In the genomic region with DNA sequence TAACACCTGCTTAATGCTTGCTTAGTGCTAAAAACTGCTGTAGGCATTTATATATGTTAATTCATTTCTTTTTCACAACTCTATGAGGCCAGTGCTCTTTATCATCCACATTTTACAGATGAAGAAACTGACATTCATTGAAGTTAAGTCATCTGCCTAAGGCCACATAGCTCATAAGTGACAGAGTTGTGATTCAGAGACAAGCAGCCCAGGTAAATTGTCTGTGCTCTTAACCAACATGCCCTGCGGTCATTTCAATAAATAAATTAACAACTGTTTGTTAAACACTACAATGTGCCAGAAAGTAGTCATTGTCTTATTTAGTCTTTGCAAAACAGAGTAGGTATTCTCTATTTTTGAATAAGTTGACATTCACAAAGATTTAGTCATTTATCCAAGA, we compare ENCODE assay signal across 20 cellular contexts.
DNase-seq lines count a peak whose midpoint lies in the region; ATAC-seq and TF ChIP-seq lines count a peak whose summit lies in the region.
"Had no signal": no experiment of that assay in that cellular context is flagged by ENCODE, and none has a peak within 500 bp of the region (broad histone marks: within the 10 kb centered on the region; RNA-seq: fewer than 3 reads in every experiment).

No MANE protein-coding gene starts in this region.

- H3K9me3 ChIP-seq in PC-3 (ENCODE audit: low read length), result no peaks in the 10 kb centered on the region
- H3K9me3 ChIP-seq: Caco-2, HAP-1, SJCRH30 had no signal

- intact Hi-C loops in PC-3 (cut with micrococcal nuclease), result loop anchor here (5.0 kb wide), 2 partner anchors 115 to 150 kb away; no protein-coding TSS in a partner anchor

- peak; percentile 14 to 35 for DNase-seq in NCI-H2081 (lab: John Stamatoyannopoulos, UW)
- DNase-seq in NCI-H2081 treated with DMSO at 0.1 percent for 48 hours (lab: John Stamatoyannopoulos, UW), result no peak
- peak; percentile 96 for DNase-seq in PC-3
- peak; percentile 93 for DNase-seq in epithelial cell of prostate (ENCODE audit: low read depth, low spot score)
- peak; percentile 80 for DNase-seq in renal cortical epithelial cell (ENCODE audit: low read depth)
- no peak for DNase-seq in glutamatergic neuron
- no peak for DNase-seq in activated CD8-positive, alpha-beta memory T cell treated with anti-CD3 and anti-CD28 coated beads, Interleukin-2, amount 50 U/mL, for 4 hours
- no peak for DNase-seq in RPMI8226
- DNase-seq: 8988T, Caco-2, KBM-7, NCI-H1417 treated with DMSO at 0.1 percent for 48 hours, NCI-H2029 treated with DMSO at 0.1 percent for 48 hours, NCI-H82, OCI-M1, SJCRH30 had no signal

- peaks cover 8% of the 10 kb centered on the region for H3F3A ChIP-seq in PC-3 (ENCODE audit: low read length, unreplicated experiment)

- CTCF ChIA-PET in PC-3 (lab: Charles Lee), result no interaction called here

- H3K36me3 ChIP-seq in PC-3 (ENCODE audit: low read depth, low read length), result no peaks in the 10 kb centered on the region
- H3K36me3 ChIP-seq: HAP-1, SJCRH30 had no signal

- H3K9ac ChIP-seq in PC-3 (ENCODE audit: low read length), result peak overlapping the region; percentile 76

- H2AFZ ChIP-seq in PC-3 (ENCODE audit: low read length), result no peak overlapping the region

- H3K27ac Mint-ChIP-seq in glutamatergic neuron (ENCODE audit: unreplicated experiment), result no peak overlapping the region
- H3K27ac Mint-ChIP-seq: B cell had no signal

- H3K4me2 ChIP-seq in PC-3 (ENCODE audit: low read length), result peak overlapping the region; percentile 73

- H3K9me2 ChIP-seq in PC-3 (replicated peaks; ENCODE audit: low read length), result no peaks in the 10 kb centered on the region

- no peaks in the 10 kb centered on the region for H3K36me3 Mint-ChIP-seq in glutamatergic neuron (ENCODE audit: unreplicated experiment)

- no peaks in the 10 kb centered on the region for H3K27me3 Mint-ChIP-seq in glutamatergic neuron (ENCODE audit: unreplicated experiment)
- H3K27me3 Mint-ChIP-seq: B cell had no signal

- no TSS peak for BruUV-seq in PC-3 (replicated peaks; lab: Mats Ljungman, UMichigan)

- TF ChIP-seq CTCF in PC-3 (conservative IDR thresholded peaks at IDR 0.05; ENCODE audit: low read depth, low read length) (no peak), glutamatergic neuron (IDR thresholded peaks at IDR 0.05; ENCODE audit: partially characterized antibody, unreplicated experiment) (no peak)

- H3K27ac ChIP-seq in PC-3 (ENCODE audit: low read length) (peak overlapping the region; percentile 98), epithelial cell of prostate (peak overlapping the region; percentile 33)
- H3K27ac ChIP-seq: SJCRH30 had no signal

- no peak overlapping the region for H3K4me3 ChIP-seq in PC-3 (ENCODE audit: low read length)
- H3K4me3 ChIP-seq: GM12878, HAP-1, SJCRH30 had no signal

- H3K79me2 ChIP-seq in PC-3 (ENCODE audit: low read length), result no peaks in the 10 kb centered on the region

- H4K20me1 ChIP-seq in PC-3 (ENCODE audit: low read length), result no peaks in the 10 kb centered on the region

- H3K4me1 Mint-ChIP-seq in glutamatergic neuron (ENCODE audit: low read depth, unreplicated experiment), result peaks cover 4% of the 10 kb centered on the region
- H3K4me1 Mint-ChIP-seq: B cell had no signal

- H3K9me3 Mint-ChIP-seq in glutamatergic neuron (ENCODE audit: unreplicated experiment), result no peaks in the 10 kb centered on the region

- POLR2A ChIA-PET in PC-3 (lab: Charles Lee; ENCODE audit: unreplicated experiment), result no interaction called here

- no peaks in the 10 kb centered on the region for H3K27me3 ChIP-seq in PC-3 (ENCODE audit: low read length)
- H3K27me3 ChIP-seq: SJCRH30 had no signal

- no peak overlapping the region for H3K4me3 Mint-ChIP-seq in glutamatergic neuron (ENCODE audit: unreplicated experiment)
- H3K4me3 Mint-ChIP-seq: B cell had no signal

- peaks cover 74% of the 10 kb centered on the region for H3K4me1 ChIP-seq in PC-3 (ENCODE audit: insufficient read depth, low read length)
- H3K4me1 ChIP-seq: Caco-2, HAP-1, SJCRH30 had no signal

- peak; percentile 82 for ATAC-seq in PC-3
- ATAC-seq: GM12878, HepG2 had no signal

Comparison
In these comparisons a context has a peak if more than half of its experiments do, and no peak if none do; other contexts are left out.
1. DNase-seq: peak in NCI-H2081 (2 of 2), PC-3 (single experiment), epithelial cell of prostate (single experiment) and renal cortical epithelial cell (single experiment); none in NCI-H2081 treated with DMSO at 0.1 percent for 48 hours (single experiment), glutamatergic neuron (single experiment), activated CD8-positive, alpha-beta memory T cell treated with anti-CD3 and anti-CD28 coated beads, Interleukin-2, amount 50 U/mL, for 4 hours (single experiment) and RPMI8226 (single experiment).